In genomic region chr18:40041951-40042350, GRCh38 we compare ENCODE assay signal across 28 cellular contexts.
"Had no signal": no experiment of that assay in that cellular context is flagged by ENCODE, and none has a peak within 500 bp of the region (broad histone marks: within the 10 kb centered on the region; RNA-seq: fewer than 3 reads in every experiment).

No MANE protein-coding gene starts in this region.

- H3K4me1 ChIP-seq: adrenal gland, body of pancreas, heart right ventricle, parathyroid adenoma, psoas muscle, sigmoid colon, stomach, thyroid gland, upper lobe of right lung had no signal

- FAIRE-seq: keratinocyte had no signal

- H3K27me3 ChIP-seq: adrenal gland, body of pancreas, esophagus muscularis mucosa, heart right ventricle, sigmoid colon, stomach, thyroid gland, upper lobe of right lung had no signal

- DNase-seq: activated CD4-positive, alpha-beta T cell treated with anti-CD3 and anti-CD28 coated beads for 4 hours; activated CD4-positive, alpha-beta T cell treated with anti-CD3 and anti-CD28 coated beads, Interleukin-2, amount 50 U/mL, for 4 hours; activated effector memory CD4-positive, alpha-beta T cell treated with Interleukin-2 at 50 U/mL for 16 hours; activated naive CD4-positive, alpha-beta T cell treated with Interleukin-2 at 50 U/mL for 16 hours; activated naive CD8-positive, alpha-beta T cell treated with anti-CD3 and anti-CD28 coated beads for 36 hours; adrenal gland; aorta; body of pancreas; foreskin melanocyte; heart right ventricle; left cardiac atrium; left ventricle myocardium superior; naive B cell; occipital lobe; psoas muscle; sigmoid colon; stimulated activated CD4-positive, alpha-beta T cell treated with anti-CD3 and anti-CD28 coated beads, Interleukin-1b, Interleukin-23, amount 100 ng/mL, for 48 hours; stimulated activated CD4-positive, alpha-beta T cell treated with anti-CD3 and anti-CD28 coated beads, Interleukin-4, amount 100 ng/mL, for 4 hours; stimulated activated CD8-positive, alpha-beta memory T cell treated with anti-CD3 and anti-CD28 coated beads, Interleukin-4, amount 100 ng/mL, for 48 hours; stomach; T-helper 1 cell; thyroid gland; upper lobe of right lung had no signal

- H3K27ac ChIP-seq: adrenal gland, body of pancreas, esophagus muscularis mucosa, heart right ventricle, parathyroid adenoma, psoas muscle, sigmoid colon, stomach, thyroid gland, upper lobe of right lung had no signal

- ATAC-seq: body of pancreas; heart right ventricle; left cardiac atrium; left ventricle myocardium superior; psoas muscle; stimulated activated memory B cell treated with anti-CD40 and anti-IgM and Interleukin-4, amounts not matched to agents 10 μg/mL and 1 μg/mL and 100 μg/mL, for 72 hours; upper lobe of right lung had no signal

- H3K4me3 ChIP-seq: adrenal gland, body of pancreas, esophagus muscularis mucosa, heart right ventricle, psoas muscle, sigmoid colon, smooth muscle cell, stomach, thyroid gland, upper lobe of right lung had no signal

- H3K9me3 ChIP-seq: adrenal gland, body of pancreas, esophagus muscularis mucosa, heart right ventricle, psoas muscle, sigmoid colon, stomach, thyroid gland, upper lobe of right lung had no signal

- H3K36me3 ChIP-seq: adrenal gland, esophagus muscularis mucosa, heart right ventricle, sigmoid colon, stomach, thyroid gland, upper lobe of right lung had no signal
